ENCODE assay signal across 1 cellular context in the genomic region with DNA sequence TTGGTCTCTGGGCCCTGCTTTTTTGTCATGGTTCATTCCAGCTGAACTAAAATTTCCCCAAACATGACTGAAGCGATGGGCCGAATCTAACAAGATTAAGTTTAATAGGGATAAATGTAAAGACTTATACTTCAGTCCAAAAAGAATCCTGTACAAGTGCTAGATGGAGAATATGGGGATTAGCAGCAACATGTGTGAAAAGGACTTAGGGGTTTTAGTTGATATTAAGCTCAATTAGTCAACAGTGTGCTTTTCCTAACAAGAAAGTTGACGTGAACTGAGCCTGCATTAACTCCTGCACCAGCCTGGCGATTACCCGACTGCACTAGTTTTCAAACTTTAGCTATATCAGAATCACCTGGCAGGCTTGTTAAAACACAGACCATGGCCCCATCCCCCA.
TF ChIP-seq lines count a peak whose summit lies in the region.

No MANE protein-coding gene starts in this region.

TF ChIP-seq in GM23338, 12 proteins besides CTCF, POLR2A, EP300 and RAD21:
- TF ChIP-seq, protein P1, sequence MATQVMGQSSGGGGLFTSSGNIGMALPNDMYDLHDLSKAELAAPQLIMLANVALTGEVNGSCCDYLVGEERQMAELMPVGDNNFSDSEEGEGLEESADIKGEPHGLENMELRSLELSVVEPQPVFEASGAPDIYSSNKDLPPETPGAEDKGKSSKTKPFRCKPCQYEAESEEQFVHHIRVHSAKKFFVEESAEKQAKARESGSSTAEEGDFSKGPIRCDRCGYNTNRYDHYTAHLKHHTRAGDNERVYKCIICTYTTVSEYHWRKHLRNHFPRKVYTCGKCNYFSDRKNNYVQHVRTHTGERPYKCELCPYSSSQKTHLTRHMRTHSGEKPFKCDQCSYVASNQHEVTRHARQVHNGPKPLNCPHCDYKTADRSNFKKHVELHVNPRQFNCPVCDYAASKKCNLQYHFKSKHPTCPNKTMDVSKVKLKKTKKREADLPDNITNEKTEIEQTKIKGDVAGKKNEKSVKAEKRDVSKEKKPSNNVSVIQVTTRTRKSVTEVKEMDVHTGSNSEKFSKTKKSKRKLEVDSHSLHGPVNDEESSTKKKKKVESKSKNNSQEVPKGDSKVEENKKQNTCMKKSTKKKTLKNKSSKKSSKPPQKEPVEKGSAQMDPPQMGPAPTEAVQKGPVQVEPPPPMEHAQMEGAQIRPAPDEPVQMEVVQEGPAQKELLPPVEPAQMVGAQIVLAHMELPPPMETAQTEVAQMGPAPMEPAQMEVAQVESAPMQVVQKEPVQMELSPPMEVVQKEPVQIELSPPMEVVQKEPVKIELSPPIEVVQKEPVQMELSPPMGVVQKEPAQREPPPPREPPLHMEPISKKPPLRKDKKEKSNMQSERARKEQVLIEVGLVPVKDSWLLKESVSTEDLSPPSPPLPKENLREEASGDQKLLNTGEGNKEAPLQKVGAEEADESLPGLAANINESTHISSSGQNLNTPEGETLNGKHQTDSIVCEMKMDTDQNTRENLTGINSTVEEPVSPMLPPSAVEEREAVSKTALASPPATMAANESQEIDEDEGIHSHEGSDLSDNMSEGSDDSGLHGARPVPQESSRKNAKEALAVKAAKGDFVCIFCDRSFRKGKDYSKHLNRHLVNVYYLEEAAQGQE (IDR thresholded peaks at IDR 0.05; ENCODE audit: unreplicated experiment): no peak
